12 cellular contexts compared by ENCODE assay signal in genomic region chr5:151107738-151108520, GRCh38. TPM values are rescaled to one million over a fixed set of nuclear protein-coding genes. Genes with fewer than 3 reads are reported as not detected.
DNase-seq lines count a peak whose midpoint lies in the region; ATAC-seq, FAIRE-seq and TF ChIP-seq lines count a peak whose summit lies in the region.
"Had no signal": no experiment of that assay in that cellular context is flagged by ENCODE, and none has a peak within 500 bp of the region (broad histone marks: within the 10 kb centered on the region; RNA-seq: fewer than 3 reads in every experiment).

No MANE protein-coding gene starts in this region.

- H3K27ac Mint-ChIP-seq in brain: peak overlapping the region in 4 of 5 experiments; percentile 12 to 92 (median 24)

- ATAC-seq in HG02642 (IDR thresholded peaks at IDR 0.05; ENCODE audit: poor library complexity, unreplicated experiment): no peak

- TF ChIP-seq POLR2A in GM12892 (IDR thresholded peaks at IDR 0.05; ENCODE audit: low read depth, low read length): no peak

- peaks cover 80% of the 10 kb centered on the region for H3K36me3 Mint-ChIP-seq in brain

- WGBS in small intestine, 3 donors: 48 to 68% (median 55%) methylated on average over 11 of the region's 11 CpGs

- peaks cover 17% of the 10 kb centered on the region for H3K4me1 Mint-ChIP-seq in brain

- H3K27me3 ChIP-seq in right atrium auricular region: no peaks in the 10 kb centered on the region
- H3K27me3 ChIP-seq in small intestine (ENCODE audit: control insufficient read depth in 2 of 2, insufficient read depth in 2 of 2, low read length in 2 of 2): no peaks in the 10 kb centered on the region

- FAIRE-seq in GM12892 (lab: Jason Lieb, UNC): peak; percentile 84
- FAIRE-seq in small intestine (lab: Jason Lieb, UNC): no peak

- no peaks in the 10 kb centered on the region for H3K27me3 Mint-ChIP-seq in brain

- DNase-seq in GM12892 (ENCODE audit: insufficient read length) (no peak), right atrium auricular region (ENCODE audit: low spot score) (peak; percentile 83), small intestine (no peak), MV-4-11 (lab: John Stamatoyannopoulos, UW) (no peak), SW480 (ENCODE audit: low spot score) (no peak), NCI-H510A treated with DMSO at 0.1 percent for 48 hours (lab: John Stamatoyannopoulos, UW) (no peak)
- DNase-seq: activated CD4-positive, CD25-positive, alpha-beta regulatory T cell; DND-41; stimulated activated CD8-positive, alpha-beta memory T cell treated with anti-CD3 and anti-CD28 coated beads, Interleukin-4, amount 100 ng/mL, for 48 hours had no signal

- H3K9me3 Mint-ChIP-seq in brain: no peaks in the 10 kb centered on the region

- no peaks in the 10 kb centered on the region for H3K9me3 ChIP-seq in right atrium auricular region
- H3K9me3 ChIP-seq in small intestine (ENCODE audit: control insufficient read depth, low read depth): no peaks in the 10 kb centered on the region

- H3K4me1 ChIP-seq in right atrium auricular region (peaks cover 0 to 48% of the 10 kb centered on the region in 2 donors), small intestine (ENCODE audit: control insufficient read depth in 2 of 2, insufficient read depth in 1 of 2, low read depth in 1 of 2, low read length in 1 of 2) (peaks cover 8 to 9% of the 10 kb centered on the region in 2 donors)

- TF ChIP-seq CTCF in brain (conservative IDR thresholded peaks at IDR 0.05) (no peak), right atrium auricular region (IDR thresholded peaks at IDR 0.05) (no peak)

- H3K27ac ChIP-seq in right atrium auricular region (peak overlapping the region; percentile 81 to 87), small intestine (ENCODE audit: low read depth in 1 of 2, low read length in 1 of 2) (peak overlapping the region; percentile 42 to 72)
- H3K27ac ChIP-seq: PC-9 had no signal

- no peak overlapping the region for H3K4me3 Mint-ChIP-seq in brain

- H3K4me3 ChIP-seq in right atrium auricular region: no peak overlapping the region
- no peak overlapping the region for H3K4me3 ChIP-seq in small intestine (ENCODE audit: low read depth in 1 of 2, low read length in 2 of 2)
- H3K4me3 ChIP-seq: PC-9 had no signal

- peaks cover 83% of the 10 kb centered on the region for H3K36me3 ChIP-seq in right atrium auricular region
- H3K36me3 ChIP-seq in small intestine (ENCODE audit: control insufficient read depth in 2 of 2, insufficient read depth in 2 of 2, low read length in 2 of 2): no peaks in the 10 kb centered on the region

RNA-seq across cellular contexts. Expression of gene TNIP1, which starts 27.1 kb away (rescaled TPM):
- polyA plus RNA-seq in GM12892 (2012; ENCODE audit: missing spikeins): 187 TPM
- 44.4 TPM for polyA plus RNA-seq in brain (ENCODE audit: insufficient read depth, low read depth, low replicate concordance)
- 10 to 100 TPM; 68.9 to 92.6 TPM for total RNA-seq in right atrium auricular region
- 100 to 1,000 TPM in 2 of 3 donors, 10 to 100 TPM in 1; 97.5 to 190 (median 164) TPM for polyA plus RNA-seq in small intestine

RNA-seq across cellular contexts. Expression of gene ANXA6, which starts 49.6 kb away (rescaled TPM):
- polyA plus RNA-seq in GM12892 (2012; ENCODE audit: missing spikeins): 349 TPM
- 261 TPM for polyA plus RNA-seq in brain (ENCODE audit: insufficient read depth, low read depth, low replicate concordance)
- total RNA-seq in right atrium auricular region: 100 to 1,000 TPM; 164 to 165 TPM
- polyA plus RNA-seq in small intestine: 10 to 100 TPM in 2 of 3 donors, 1 to 10 TPM in 1; 7.2 to 68.2 (median 25.1) TPM
